Comparison of ENCODE assay signal across 8 cellular contexts in genomic region chr10:3935141-3935540, GRCh38.
A peak's percentile ranks its signal among the peaks of the same experiment; 100 is the strongest.
DNase-seq lines count a peak whose midpoint lies in the region; ATAC-seq and TF ChIP-seq lines count a peak whose summit lies in the region.

No MANE protein-coding gene starts in this region.

- peak; percentile 97 for ATAC-seq in GM18505 (IDR thresholded peaks at IDR 0.05; ENCODE audit: unreplicated experiment)
- ATAC-seq in HG02840 (IDR thresholded peaks at IDR 0.05; ENCODE audit: low FRiP score, unreplicated experiment) = peak; percentile 98
- peak; percentile 91 for ATAC-seq in omental fat pad (ENCODE audit: low FRiP score)

- no peaks in the 10 kb centered on the region for H3K36me3 Mint-ChIP-seq in progenitor cell of endocrine pancreas (ENCODE audit: insufficient read depth)

- no peak overlapping the region for H3K4me3 Mint-ChIP-seq in progenitor cell of endocrine pancreas (ENCODE audit: low read depth)

- peak overlapping the region; percentile 71 for H3K27ac ChIP-seq in urinary bladder (ENCODE audit: low read depth)

- TF ChIP-seq CTCF in omental fat pad (IDR thresholded peaks at IDR 0.05) (no peak), progenitor cell of endocrine pancreas (IDR thresholded peaks at IDR 0.05; ENCODE audit: unreplicated experiment) (no peak)

- peak; percentile 21 for DNase-seq in activated CD4-positive, alpha-beta T cell treated with anti-CD3 and anti-CD28 coated beads for 1 hour
- DNase-seq in effector CD4-positive, alpha-beta T cell = peak; percentile 13
- DNase-seq in omental fat pad (ENCODE audit: low spot score) (no peak), AML-193 (lab: John Stamatoyannopoulos, UW) (no peak), progenitor cell of endocrine pancreas (ENCODE audit: low spot score, unreplicated experiment) (no peak)

- no peaks in the 10 kb centered on the region for H3K36me3 ChIP-seq in urinary bladder (ENCODE audit: insufficient read depth)

- no peaks in the 10 kb centered on the region for H3K9me3 Mint-ChIP-seq in progenitor cell of endocrine pancreas (ENCODE audit: low read depth)

- WGBS in urinary bladder = 61% methylated on average over 11 of the region's 11 CpGs

- TF ChIP-seq POLR2A in GM18505 (IDR thresholded peaks at IDR 0.05; ENCODE audit: borderline replicate concordance, extremely low read depth, insufficient read depth, insufficient read length) = no peak

- no peak overlapping the region for H3K27ac Mint-ChIP-seq in progenitor cell of endocrine pancreas

- H3K4me1 Mint-ChIP-seq in progenitor cell of endocrine pancreas (ENCODE audit: low read depth) = no peaks in the 10 kb centered on the region

- H3K4me1 ChIP-seq in urinary bladder (ENCODE audit: insufficient read depth) = no peaks in the 10 kb centered on the region

- no peaks in the 10 kb centered on the region for H3K27me3 Mint-ChIP-seq in progenitor cell of endocrine pancreas

- H3K4me3 ChIP-seq in urinary bladder (ENCODE audit: low read depth, low read length) = no peak overlapping the region

Comparison
In these comparisons a context has a peak if more than half of its experiments do, and no peak if none do; other contexts are left out.
1. DNase-seq: peak in activated CD4-positive, alpha-beta T cell treated with anti-CD3 and anti-CD28 coated beads for 1 hour (single experiment) and effector CD4-positive, alpha-beta T cell (single experiment); none in omental fat pad (single experiment), AML-193 (0 of 2) and progenitor cell of endocrine pancreas (single experiment).
2. Peak in every context shown above with its lines, with median percentiles within 50 percentile points of each other: ATAC-seq.